ENCODE assay signal across 9 cellular contexts in genomic region chr18:74310411-74310810, GRCh38. TPM values are rescaled to one million over a fixed set of nuclear protein-coding genes. Genes with fewer than 3 reads are reported as not detected.
DNase-seq lines count a peak whose midpoint lies in the region; FAIRE-seq and TF ChIP-seq lines count a peak whose summit lies in the region.
"Had no signal": no experiment of that assay in that cellular context is flagged by ENCODE, and none has a peak within 500 bp of the region (broad histone marks: within the 10 kb centered on the region; RNA-seq: fewer than 3 reads in every experiment).

No MANE protein-coding gene starts in this region.

- intact Hi-C loops in esophagus muscularis mucosa (cut with DNase I) (no loop called here), posterior cingulate gyrus (cut with DNase I) (no loop called here)

- WGBS in esophagus muscularis mucosa = 45% methylated on average over 3 of the region's 3 CpGs
- WGBS in small intestine, 3 donors = 27 to 52% (median 38%) methylated on average over 3 of the region's 3 CpGs

- no peak for TF ChIP-seq CTCF in HEK293 (tag by site-specific recombination; IDR thresholded peaks at IDR 0.05)
- TF ChIP-seq CTCF in esophagus muscularis mucosa (IDR thresholded peaks at IDR 0.05) = peak; percentile 8 to 40 (median 22)

- H3K27ac ChIP-seq in HEK293 (ENCODE audit: extremely low read depth, low read depth, low read length) (no peak overlapping the region), esophagus muscularis mucosa (replicated peaks in 1 of 4) (no peak overlapping the region), small intestine (ENCODE audit: low read depth in 1 of 2, low read length in 1 of 2) (no peak overlapping the region)
- H3K27ac ChIP-seq: BLaER1 had no signal

- H3K4me1 ChIP-seq in HEK293 (ENCODE audit: control insufficient read depth, insufficient read depth, low read length) (no peaks in the 10 kb centered on the region), esophagus muscularis mucosa (peaks cover 0 to 10% (median 0%) of the 10 kb centered on the region in 4 donors), small intestine (ENCODE audit: control insufficient read depth in 2 of 2, insufficient read depth in 1 of 2, low read depth in 1 of 2, low read length in 1 of 2) (no peaks in the 10 kb centered on the region)
- H3K4me1 ChIP-seq: BLaER1 had no signal

- H3K4me3 ChIP-seq in HEK293 (ENCODE audit: low read depth, low read length) (no peak overlapping the region), esophagus muscularis mucosa (no peak overlapping the region), small intestine (ENCODE audit: low read depth in 1 of 2, low read length in 2 of 2) (no peak overlapping the region)
- H3K4me3 ChIP-seq: BLaER1 had no signal

- H3K36me3 ChIP-seq in HEK293 (ENCODE audit: control insufficient read depth in 2 of 2, insufficient read depth in 1 of 2, low read length in 2 of 2) (no peaks in the 10 kb centered on the region), esophagus muscularis mucosa (no peaks in the 10 kb centered on the region), small intestine (ENCODE audit: control insufficient read depth in 2 of 2, insufficient read depth in 2 of 2, low read length in 2 of 2) (no peaks in the 10 kb centered on the region)
- H3K36me3 ChIP-seq: BLaER1 had no signal

- POLR2A ChIA-PET in HEK293 (lab: Yijun Ruan, JAX) = no interaction called here

- FAIRE-seq in small intestine (lab: Jason Lieb, UNC) = no peak

- peak; percentile 8 for DNase-seq in NCI-H1092 treated with DMSO at 0.1 percent for 48 hours (lab: John Stamatoyannopoulos, UW)
- DNase-seq in NCI-H1092 (lab: John Stamatoyannopoulos, UW) = no peak
- DNase-seq in NOMO-1 treated with DMSO at 0.1 percent for 48 hours (lab: John Stamatoyannopoulos, UW; ENCODE audit: unreplicated experiment) = peak; percentile 57
- no peak for DNase-seq in esophagus muscularis mucosa (ENCODE audit: extremely low spot score)
- DNase-seq in small intestine = peak; percentile 70
- DNase-seq in stimulated activated CD4-positive, alpha-beta T cell treated with anti-CD3 and anti-CD28 coated beads, Interleukin-2, amount 100 ng/mL, for 48 hours = no peak
- DNase-seq in posterior cingulate gyrus = no peak

- TF ChIP-seq POLR2A in esophagus muscularis mucosa (IDR thresholded peaks at IDR 0.05; ENCODE audit: low read depth) = no peak

- H3K27me3 ChIP-seq in esophagus muscularis mucosa (no peaks in the 10 kb centered on the region), small intestine (ENCODE audit: control insufficient read depth in 2 of 2, insufficient read depth in 2 of 2, low read length in 2 of 2) (peaks cover 0 to 2% of the 10 kb centered on the region in 2 donors)
- H3K27me3 ChIP-seq: BLaER1 had no signal

- CTCF ChIA-PET in HEK293 (lab: Yijun Ruan, JAX) = interaction anchor here (0.6 to 2.7 kb wide), 10 partner anchors 10 to 241 kb away, joined by 3 to 19 read pairs (median 3); no protein-coding TSS in a partner anchor

- TF ChIP-seq EP300 in esophagus muscularis mucosa (IDR thresholded peaks at IDR 0.05) = no peak

- no peaks in the 10 kb centered on the region for H3K9me3 ChIP-seq in HEK293 (ENCODE audit: control insufficient read depth, insufficient read depth, low read depth, low read length)
- no peaks in the 10 kb centered on the region for H3K9me3 ChIP-seq in esophagus muscularis mucosa
- H3K9me3 ChIP-seq in small intestine (ENCODE audit: control insufficient read depth, low read depth) = no peaks in the 10 kb centered on the region

TF ChIP-seq in HEK293, 187 proteins besides CTCF, POLR2A, EP300 and RAD21:
- TF ChIP-seq PRDM1 (tag by site-specific recombination; IDR thresholded peaks at IDR 0.05) (peak; percentile 91), ZNF600 (tag by site-specific recombination; IDR thresholded peaks at IDR 0.05) (no peak)

RNA-seq across cellular contexts. Expression of gene C18orf63, which starts 5.2 kb away (rescaled TPM):
- total RNA-seq in esophagus muscularis mucosa = not detected
- polyA plus RNA-seq in small intestine = not detected

RNA-seq across cellular contexts. Expression of gene CYB5A, which starts 18.6 kb away (rescaled TPM):
- 10 to 100 TPM; 77.7 to 99.4 (median 81.5) TPM for total RNA-seq in esophagus muscularis mucosa
- 1,000 to 10,000 TPM in 1 of 3 donors, 100 to 1,000 TPM in 2; 373 to 1,144 (median 757) TPM for polyA plus RNA-seq in small intestine

Comparison
In these comparisons a context has a peak if more than half of its experiments do, and no peak if none do; other contexts are left out.
1. DNase-seq: peak in NCI-H1092 treated with DMSO at 0.1 percent for 48 hours (single experiment), NOMO-1 treated with DMSO at 0.1 percent for 48 hours (single experiment) and small intestine (single experiment); none in NCI-H1092 (single experiment), esophagus muscularis mucosa (single experiment), stimulated activated CD4-positive, alpha-beta T cell treated with anti-CD3 and anti-CD28 coated beads, Interleukin-2, amount 100 ng/mL, for 48 hours (0 of 2) and posterior cingulate gyrus (0 of 10).